8 cellular contexts compared by ENCODE assay signal in genomic region chr17:65057520-65058075, GRCh38. TPM values are rescaled to one million over a fixed set of nuclear protein-coding genes. Genes with fewer than 3 reads are reported as not detected.
A peak's percentile ranks its signal among the peaks of the same experiment; 100 is the strongest.
DNase-seq lines count a peak whose midpoint lies in the region; ATAC-seq and TF ChIP-seq lines count a peak whose summit lies in the region.

No MANE protein-coding gene starts in this region.

- H3K36me3 Mint-ChIP-seq in activated CD8-positive, alpha-beta T cell treated with anti-CD3 and anti-CD28 coated beads, Interleukin-2, amount 10 ng/mL, durations not matched to agents 7 days and 5 days (ENCODE audit: low read depth), result peaks cover 32% of the 10 kb centered on the region

- peaks cover 38% of the 10 kb centered on the region for H3K4me1 Mint-ChIP-seq in activated CD8-positive, alpha-beta T cell treated with anti-CD3 and anti-CD28 coated beads, Interleukin-2, amount 10 ng/mL, durations not matched to agents 7 days and 5 days (ENCODE audit: low read depth)

- no peak for TF ChIP-seq POLR2A in HCT116 (IDR thresholded peaks at IDR 0.05; ENCODE audit: borderline replicate concordance, extremely low read depth, insufficient read depth, insufficient read length)

- TF ChIP-seq CTCF in HCT116 (IDR thresholded peaks at IDR 0.05 in 2 of 3, conservative IDR thresholded peaks at IDR 0.05 in 1 of 3; ENCODE audit: borderline replicate concordance in 1 of 3, insufficient read depth in 1 of 3, low read depth in 2 of 3, low read length in 2 of 3), result no peak

- H3K4me3 ChIP-seq in HCT116 (replicated peaks in 1 of 2; ENCODE audit: low read depth in 1 of 2, low read length in 2 of 2) (no peak overlapping the region; a peak in 1 of 4 replicates), iPS-20b (ENCODE audit: low read length) (peak overlapping the region; percentile 82; the same call in 1 of the 2 replicates), skeletal muscle tissue (ENCODE audit: low read length in 3 of 3) (peak overlapping the region; percentile 81 to 96 (median 89))

- H3K79me2 ChIP-seq in HCT116 (ENCODE audit: insufficient read depth, low read length), result peaks cover 34% of the 10 kb centered on the region

- no peaks in the 10 kb centered on the region for H3K9me2 ChIP-seq in HCT116 (ENCODE audit: insufficient read depth)

- H3K27ac Mint-ChIP-seq in activated CD8-positive, alpha-beta T cell treated with anti-CD3 and anti-CD28 coated beads, Interleukin-2, amount 10 ng/mL, durations not matched to agents 7 days and 5 days, result peak overlapping the region; percentile 94

- peak overlapping the region; percentile 84 for H3K4me2 ChIP-seq in HCT116 (ENCODE audit: low read length)

- TF ChIP-seq RAD21 in HCT116 (IDR thresholded peaks at IDR 0.05; ENCODE audit: low read depth), result no peak

- intact Hi-C loops in HCT116 (cut with micrococcal nuclease), result loop anchor here (5.0 kb wide), 1 partner anchor 80 kb away; no protein-coding TSS in a partner anchor

- POLR2A ChIA-PET in HCT116 (lab: Charles Lee), result interaction anchor here (0.5 kb wide), 1 partner anchor 65 kb away, joined by 3 read pairs; no protein-coding TSS in a partner anchor
- POLR2A ChIA-PET in activated CD8-positive, alpha-beta T cell treated with anti-CD3 and anti-CD28 coated beads, Interleukin-2, amount 10 ng/mL, durations not matched to agents 7 days and 5 days (lab: Charles Lee), result interaction anchor here (0.7 to 3.5 kb wide), 7 partner anchors 17 to 474 kb away, joined by 3 to 21 read pairs (median 6); partner anchors contain the start of gene LRRC37A3

- CTCF ChIA-PET in HCT116 (lab: Charles Lee), result interaction anchor here (1.4 kb wide), 1 partner anchor 43 kb away, joined by 9 read pairs; no protein-coding TSS in a partner anchor
- CTCF ChIA-PET in activated CD8-positive, alpha-beta T cell treated with anti-CD3 and anti-CD28 coated beads, Interleukin-2, amount 10 ng/mL, durations not matched to agents 7 days and 5 days (lab: Charles Lee), result interaction anchor here (1.0 to 2.3 kb wide), 5 partner anchors 18 to 92 kb away, joined by 3 to 11 read pairs (median 5); no protein-coding TSS in a partner anchor

- ATAC-seq in HCT116, result no peak
- ATAC-seq in activated CD8-positive, alpha-beta T cell treated with anti-CD3 and anti-CD28 coated beads, Interleukin-2, amount 10 ng/mL, durations not matched to agents 7 days and 5 days, result no peak
- ATAC-seq in HG02884 (IDR thresholded peaks at IDR 0.05; ENCODE audit: unreplicated experiment), result no peak
- ATAC-seq in HG02852 (IDR thresholded peaks at IDR 0.05; ENCODE audit: unreplicated experiment), result no peak

- no peak overlapping the region for H2AFZ ChIP-seq in HCT116 (ENCODE audit: low read depth, low read length, poor library complexity, severe bottlenecking)

- H3K9me3 Mint-ChIP-seq in activated CD8-positive, alpha-beta T cell treated with anti-CD3 and anti-CD28 coated beads, Interleukin-2, amount 10 ng/mL, durations not matched to agents 7 days and 5 days (ENCODE audit: insufficient read depth), result no peaks in the 10 kb centered on the region

- H3K4me1 ChIP-seq in HCT116 (ENCODE audit: control insufficient read depth in 1 of 2, insufficient read depth in 2 of 2, low read length in 2 of 2) (peaks cover 17 to 26% of the 10 kb centered on the region in 2 experiments; a peak in 3 of 4 replicates), iPS-20b (ENCODE audit: insufficient read depth, low read length) (peaks cover 29% of the 10 kb centered on the region; the same call in 1 of the 2 replicates), skeletal muscle tissue (ENCODE audit: control insufficient read depth in 3 of 3, insufficient read depth in 3 of 3, low read length in 3 of 3) (peaks cover 22 to 26% (median 25%) of the 10 kb centered on the region in 3 donors)

- H3K27me3 ChIP-seq in HCT116 (ENCODE audit: insufficient read depth, low read length) (no peaks in the 10 kb centered on the region), iPS-20b (ENCODE audit: insufficient read depth, low read length) (no peaks in the 10 kb centered on the region), skeletal muscle tissue (ENCODE audit: control insufficient read depth in 3 of 3, insufficient read depth in 3 of 3, low read length in 3 of 3) (no peaks in the 10 kb centered on the region)

- peaks cover 1% of the 10 kb centered on the region; the same call in 1 of the 2 replicates for H4K20me1 ChIP-seq in HCT116 (ENCODE audit: insufficient read depth)

- peak overlapping the region; percentile 87 for H3K4me3 Mint-ChIP-seq in activated CD8-positive, alpha-beta T cell treated with anti-CD3 and anti-CD28 coated beads, Interleukin-2, amount 10 ng/mL, durations not matched to agents 7 days and 5 days

- H3K27ac ChIP-seq in HCT116 (ENCODE audit: low read depth, low read length) (no peak overlapping the region; the same call in 1 of the 2 replicates), iPS-20b (ENCODE audit: low read length) (no peak overlapping the region), skeletal muscle tissue (ENCODE audit: low read depth, low read length) (peak overlapping the region; percentile 98)

- H3K36me3 ChIP-seq in HCT116 (ENCODE audit: control insufficient read depth in 1 of 2, insufficient read depth in 2 of 2, low read length in 2 of 2) (peaks cover 7 to 9% of the 10 kb centered on the region in 2 experiments), iPS-20b (ENCODE audit: insufficient read depth, low read depth, low read length) (peaks cover 10% of the 10 kb centered on the region), skeletal muscle tissue (ENCODE audit: control insufficient read depth in 3 of 3, insufficient read depth in 3 of 3, low read length in 3 of 3) (peaks cover 0 to 5% (median 0%) of the 10 kb centered on the region in 3 donors)

- H3K9me3 ChIP-seq in HCT116 (ENCODE audit: control insufficient read depth in 1 of 2, insufficient read depth in 1 of 2, low read depth in 1 of 2, low read length in 2 of 2) (no peaks in the 10 kb centered on the region), iPS-20b (ENCODE audit: insufficient read depth, low read depth, low read length) (no peaks in the 10 kb centered on the region), skeletal muscle tissue (ENCODE audit: control insufficient read depth in 3 of 3, low read length in 3 of 3) (no peaks in the 10 kb centered on the region)

- RAD21 ChIA-PET in HCT116 (lab: Charles Lee; ENCODE audit: low non-redundant PET in 1 of 2, low total read pairs in 2 of 2, uncharacterized antibody in 2 of 2, unreplicated experiment in 2 of 2), result no interaction called here

- DNase-seq in HCT116 (ENCODE audit: low read depth, low spot score) (no peak), cerebellum (ENCODE audit: low spot score) (no peak), hippocampal formation (lab: John Stamatoyannopoulos, UW) (no peak)
- DNase-seq in activated CD8-positive, alpha-beta T cell treated with anti-CD3 and anti-CD28 coated beads, Interleukin-2, amount 10 ng/mL, durations not matched to agents 7 days and 5 days, result no peak

- peak overlapping the region; percentile 88; the same call in 1 of the 2 replicates for H3K9ac ChIP-seq in HCT116 (ENCODE audit: low read length)
- H3K9ac ChIP-seq in iPS-20b (ENCODE audit: low read depth, low read length), result peak overlapping the region; percentile 56
- H3K9ac ChIP-seq in skeletal muscle tissue (ENCODE audit: low read depth in 1 of 3, low read length in 3 of 3), result peak overlapping the region; percentile 94 to 100 (median 99)

- H3K27me3 Mint-ChIP-seq in activated CD8-positive, alpha-beta T cell treated with anti-CD3 and anti-CD28 coated beads, Interleukin-2, amount 10 ng/mL, durations not matched to agents 7 days and 5 days (ENCODE audit: low read depth), result peaks cover 14% of the 10 kb centered on the region

- no TSS peak for BruUV-seq in HCT116 (replicated peaks; lab: Mats Ljungman, UMichigan)

TF ChIP-seq in HCT116, 20 proteins besides CTCF, POLR2A, EP300 and RAD21 (continues in another document):
- TF ChIP-seq SIN3A (IDR thresholded peaks at IDR 0.05; ENCODE audit: low read depth), result no peak
- TF ChIP-seq ATF3 (IDR thresholded peaks at IDR 0.05), result no peak
- no peak for TF ChIP-seq JUND (IDR thresholded peaks at IDR 0.05)
- TF ChIP-seq ZNF274 (IDR thresholded peaks at IDR 0.05; ENCODE audit: low read depth, low read length), result no peak
- no peak for TF ChIP-seq YY1 (IDR thresholded peaks at IDR 0.05; ENCODE audit: extremely low read depth, insufficient replicate concordance, low read depth, low read length)
- TF ChIP-seq ELF1 (IDR thresholded peaks at IDR 0.05; ENCODE audit: borderline replicate concordance, low read depth), result no peak
- TF ChIP-seq EZH2 (IDR thresholded peaks at IDR 0.05), result no peak
- no peak for TF ChIP-seq EZH2phosphoT487 (IDR thresholded peaks at IDR 0.05; ENCODE audit: borderline replicate concordance)
- TF ChIP-seq CEBPB (IDR thresholded peaks at IDR 0.05; ENCODE audit: low read depth), result no peak
- no peak for TF ChIP-seq TCF7L2 (IDR thresholded peaks at IDR 0.05; ENCODE audit: borderline replicate concordance, extremely low read depth, insufficient read depth, insufficient read length)
- TF ChIP-seq MAX (IDR thresholded peaks at IDR 0.05), result no peak
- TF ChIP-seq SRF (IDR thresholded peaks at IDR 0.05; ENCODE audit: low read depth), result no peak
- TF ChIP-seq POLR2AphosphoS5 (IDR thresholded peaks at IDR 0.05; ENCODE audit: low read depth, low read length), result no peak
- no peak for TF ChIP-seq CBX3 (IDR thresholded peaks at IDR 0.05; ENCODE audit: low read depth)
- no peak for TF ChIP-seq SP1 (IDR thresholded peaks at IDR 0.05; ENCODE audit: low read depth)

RNA-seq across cellular contexts. Expression of gene GNA13, which starts 1.1 kb away (rescaled TPM):
- total RNA-seq in HCT116 (2021; ENCODE audit: unreplicated experiment) (49.4 TPM), skeletal muscle tissue (37.1 TPM), cerebellum (80.9 TPM)
- polyA plus RNA-seq in HCT116 (2012), result 15.6 and 19.3 TPM in 2 replicates
- 10 to 100 TPM; 67.7 to 73.1 TPM for total RNA-seq in activated CD8-positive, alpha-beta T cell treated with anti-CD3 and anti-CD28 coated beads, Interleukin-2, amount 10 ng/mL, durations not matched to agents 7 days and 5 days

Comparison
In these comparisons a context has a peak if more than half of its experiments do, and no peak if none do; other contexts are left out.
1. H3K4me3 ChIP-seq: peak in iPS-20b (single experiment) and skeletal muscle tissue (3 of 3); none in HCT116 (0 of 2).
2. Peak in every context shown above with its lines, with median percentiles within 50 percentile points of each other: H3K9ac ChIP-seq.